In the genomic region with DNA sequence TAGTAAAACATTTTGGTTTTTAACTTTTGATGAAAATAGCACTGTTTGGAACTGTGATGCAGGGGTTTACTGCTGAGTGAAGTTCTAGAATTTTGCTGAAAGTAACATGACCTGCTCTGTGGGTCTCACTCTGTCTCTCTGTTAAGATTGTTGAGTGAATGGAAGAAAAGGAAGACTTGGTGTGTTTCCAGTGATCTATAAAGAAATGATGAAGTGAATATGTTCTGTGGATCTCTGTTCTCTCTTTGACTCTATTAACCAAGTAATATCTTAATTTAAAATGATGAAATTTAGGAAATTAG, we compare ENCODE assay signal across 1 cellular context.
TF ChIP-seq lines count a peak whose summit lies in the region.

No MANE protein-coding gene starts in this region.

TF ChIP-seq in GM23338, 12 proteins besides CTCF, POLR2A, EP300 and RAD21 (continued from another document):
- TF ChIP-seq, protein P1, sequence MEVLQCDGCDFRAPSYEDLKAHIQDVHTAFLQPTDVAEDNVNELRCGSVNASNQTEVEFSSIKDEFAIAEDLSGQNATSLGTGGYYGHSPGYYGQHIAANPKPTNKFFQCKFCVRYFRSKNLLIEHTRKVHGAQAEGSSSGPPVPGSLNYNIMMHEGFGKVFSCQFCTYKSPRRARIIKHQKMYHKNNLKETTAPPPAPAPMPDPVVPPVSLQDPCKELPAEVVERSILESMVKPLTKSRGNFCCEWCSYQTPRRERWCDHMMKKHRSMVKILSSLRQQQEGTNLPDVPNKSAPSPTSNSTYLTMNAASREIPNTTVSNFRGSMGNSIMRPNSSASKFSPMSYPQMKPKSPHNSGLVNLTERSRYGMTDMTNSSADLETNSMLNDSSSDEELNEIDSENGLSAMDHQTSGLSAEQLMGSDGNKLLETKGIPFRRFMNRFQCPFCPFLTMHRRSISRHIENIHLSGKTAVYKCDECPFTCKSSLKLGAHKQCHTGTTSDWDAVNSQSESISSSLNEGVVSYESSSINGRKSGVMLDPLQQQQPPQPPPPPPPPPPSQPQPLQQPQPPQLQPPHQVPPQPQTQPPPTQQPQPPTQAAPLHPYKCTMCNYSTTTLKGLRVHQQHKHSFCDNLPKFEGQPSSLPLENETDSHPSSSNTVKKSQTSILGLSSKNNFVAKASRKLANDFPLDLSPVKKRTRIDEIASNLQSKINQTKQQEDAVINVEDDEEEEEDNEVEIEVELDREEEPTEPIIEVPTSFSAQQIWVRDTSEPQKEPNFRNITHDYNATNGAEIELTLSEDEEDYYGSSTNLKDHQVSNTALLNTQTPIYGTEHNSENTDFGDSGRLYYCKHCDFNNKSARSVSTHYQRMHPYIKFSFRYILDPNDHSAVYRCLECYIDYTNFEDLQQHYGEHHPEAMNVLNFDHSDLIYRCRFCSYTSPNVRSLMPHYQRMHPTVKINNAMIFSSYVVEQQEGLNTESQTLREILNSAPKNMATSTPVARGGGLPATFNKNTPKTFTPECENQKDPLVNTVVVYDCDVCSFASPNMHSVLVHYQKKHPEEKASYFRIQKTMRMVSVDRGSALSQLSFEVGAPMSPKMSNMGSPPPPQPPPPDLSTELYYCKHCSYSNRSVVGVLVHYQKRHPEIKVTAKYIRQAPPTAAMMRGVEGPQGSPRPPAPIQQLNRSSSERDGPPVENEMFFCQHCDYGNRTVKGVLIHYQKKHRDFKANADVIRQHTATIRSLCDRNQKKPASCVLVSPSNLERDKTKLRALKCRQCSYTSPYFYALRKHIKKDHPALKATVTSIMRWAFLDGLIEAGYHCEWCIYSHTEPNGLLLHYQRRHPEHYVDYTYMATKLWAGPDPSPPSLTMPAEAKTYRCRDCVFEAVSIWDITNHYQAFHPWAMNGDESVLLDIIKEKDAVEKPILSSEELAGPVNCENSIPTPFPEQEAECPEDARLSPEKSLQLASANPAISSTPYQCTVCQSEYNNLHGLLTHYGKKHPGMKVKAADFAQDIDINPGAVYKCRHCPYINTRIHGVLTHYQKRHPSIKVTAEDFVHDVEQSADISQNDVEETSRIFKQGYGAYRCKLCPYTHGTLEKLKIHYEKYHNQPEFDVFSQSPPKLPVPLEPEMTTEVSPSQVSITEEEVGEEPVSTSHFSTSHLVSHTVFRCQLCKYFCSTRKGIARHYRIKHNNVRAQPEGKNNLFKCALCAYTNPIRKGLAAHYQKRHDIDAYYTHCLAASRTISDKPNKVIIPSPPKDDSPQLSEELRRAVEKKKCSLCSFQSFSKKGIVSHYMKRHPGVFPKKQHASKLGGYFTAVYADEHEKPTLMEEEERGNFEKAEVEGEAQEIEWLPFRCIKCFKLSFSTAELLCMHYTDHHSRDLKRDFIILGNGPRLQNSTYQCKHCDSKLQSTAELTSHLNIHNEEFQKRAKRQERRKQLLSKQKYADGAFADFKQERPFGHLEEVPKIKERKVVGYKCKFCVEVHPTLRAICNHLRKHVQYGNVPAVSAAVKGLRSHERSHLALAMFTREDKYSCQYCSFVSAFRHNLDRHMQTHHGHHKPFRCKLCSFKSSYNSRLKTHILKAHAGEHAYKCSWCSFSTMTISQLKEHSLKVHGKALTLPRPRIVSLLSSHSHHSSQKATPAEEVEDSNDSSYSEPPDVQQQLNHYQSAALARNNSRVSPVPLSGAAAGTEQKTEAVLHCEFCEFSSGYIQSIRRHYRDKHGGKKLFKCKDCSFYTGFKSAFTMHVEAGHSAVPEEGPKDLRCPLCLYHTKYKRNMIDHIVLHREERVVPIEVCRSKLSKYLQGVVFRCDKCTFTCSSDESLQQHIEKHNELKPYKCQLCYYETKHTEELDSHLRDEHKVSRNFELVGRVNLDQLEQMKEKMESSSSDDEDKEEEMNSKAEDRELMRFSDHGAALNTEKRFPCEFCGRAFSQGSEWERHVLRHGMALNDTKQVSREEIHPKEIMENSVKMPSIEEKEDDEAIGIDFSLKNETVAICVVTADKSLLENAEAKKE (CRISPR knock-in tag; IDR thresholded peaks at IDR 0.05): no peak
- TF ChIP-seq, protein P2, sequence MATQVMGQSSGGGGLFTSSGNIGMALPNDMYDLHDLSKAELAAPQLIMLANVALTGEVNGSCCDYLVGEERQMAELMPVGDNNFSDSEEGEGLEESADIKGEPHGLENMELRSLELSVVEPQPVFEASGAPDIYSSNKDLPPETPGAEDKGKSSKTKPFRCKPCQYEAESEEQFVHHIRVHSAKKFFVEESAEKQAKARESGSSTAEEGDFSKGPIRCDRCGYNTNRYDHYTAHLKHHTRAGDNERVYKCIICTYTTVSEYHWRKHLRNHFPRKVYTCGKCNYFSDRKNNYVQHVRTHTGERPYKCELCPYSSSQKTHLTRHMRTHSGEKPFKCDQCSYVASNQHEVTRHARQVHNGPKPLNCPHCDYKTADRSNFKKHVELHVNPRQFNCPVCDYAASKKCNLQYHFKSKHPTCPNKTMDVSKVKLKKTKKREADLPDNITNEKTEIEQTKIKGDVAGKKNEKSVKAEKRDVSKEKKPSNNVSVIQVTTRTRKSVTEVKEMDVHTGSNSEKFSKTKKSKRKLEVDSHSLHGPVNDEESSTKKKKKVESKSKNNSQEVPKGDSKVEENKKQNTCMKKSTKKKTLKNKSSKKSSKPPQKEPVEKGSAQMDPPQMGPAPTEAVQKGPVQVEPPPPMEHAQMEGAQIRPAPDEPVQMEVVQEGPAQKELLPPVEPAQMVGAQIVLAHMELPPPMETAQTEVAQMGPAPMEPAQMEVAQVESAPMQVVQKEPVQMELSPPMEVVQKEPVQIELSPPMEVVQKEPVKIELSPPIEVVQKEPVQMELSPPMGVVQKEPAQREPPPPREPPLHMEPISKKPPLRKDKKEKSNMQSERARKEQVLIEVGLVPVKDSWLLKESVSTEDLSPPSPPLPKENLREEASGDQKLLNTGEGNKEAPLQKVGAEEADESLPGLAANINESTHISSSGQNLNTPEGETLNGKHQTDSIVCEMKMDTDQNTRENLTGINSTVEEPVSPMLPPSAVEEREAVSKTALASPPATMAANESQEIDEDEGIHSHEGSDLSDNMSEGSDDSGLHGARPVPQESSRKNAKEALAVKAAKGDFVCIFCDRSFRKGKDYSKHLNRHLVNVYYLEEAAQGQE (IDR thresholded peaks at IDR 0.05; ENCODE audit: unreplicated experiment): no peak
- no peak for TF ChIP-seq POLR2AphosphoS5 (IDR thresholded peaks at IDR 0.05; ENCODE audit: low read depth)
- TF ChIP-seq ZNF331 (CRISPR knock-in tag; IDR thresholded peaks at IDR 0.05; ENCODE audit: low read depth): no peak
- TF ChIP-seq EZH2 (IDR thresholded peaks at IDR 0.05; ENCODE audit: low read depth, unreplicated experiment): no peak
- no peak for TF ChIP-seq JUNB (IDR thresholded peaks at IDR 0.05; ENCODE audit: unreplicated experiment)
- no peak for TF ChIP-seq NANOG (IDR thresholded peaks at IDR 0.05; ENCODE audit: borderline replicate concordance)
- no peak for TF ChIP-seq STAT1 (IDR thresholded peaks at IDR 0.05; ENCODE audit: unreplicated experiment)
